8 cellular contexts compared by ENCODE assay signal in genomic region chr1:2525896-2526823, GRCh38. TPM values are rescaled to one million over a fixed set of nuclear protein-coding genes. Genes with fewer than 3 reads are reported as not detected.
DNase-seq lines count a peak whose midpoint lies in the region; ATAC-seq lines count a peak whose summit lies in the region.

Gene PANK4, minus strand, starts transcription at chr1:2526596. Its CDS starts 9 bp downstream, at chr1:2526587.

- DNase-seq in AG08395 (ENCODE audit: low spot score) (peak; percentile 94), NCI-H345 treated with DMSO at 0.1 percent for 48 hours (lab: John Stamatoyannopoulos, UW; ENCODE audit: unreplicated experiment) (peak; percentile 68), cerebellum (ENCODE audit: low spot score) (peak; percentile 94), kidney glomerular epithelial cell (lab: John Stamatoyannopoulos, UW) (peak; percentile 88)
- peak; percentile 82 for DNase-seq in activated CD4-positive, alpha-beta T cell treated with anti-CD3 and anti-CD28 coated beads for 1 hour
- peak; percentile 83 to 86 for DNase-seq in stimulated activated CD4-positive, alpha-beta T cell treated with anti-CD3 and anti-CD28 coated beads, Interleukin-15, amount 100 ng/mL, for 48 hours (ENCODE audit: low read depth in 2 of 2)

- ATAC-seq in GM18868 (IDR thresholded peaks at IDR 0.05; ENCODE audit: unreplicated experiment) (peak; percentile 83), HG03103 (IDR thresholded peaks at IDR 0.05; ENCODE audit: low read depth, unreplicated experiment) (peak; percentile 76)

RNA-seq across cellular contexts. Expression of gene PANK4, which starts in this region (rescaled TPM):
- total RNA-seq in cerebellum: 31.1 TPM

Comparison
In these comparisons a context has a peak if more than half of its experiments do, and no peak if none do; other contexts are left out.
1. Peak in every context shown above with its lines: DNase-seq and ATAC-seq.